Comparison of ENCODE assay signal across 3 cellular contexts in genomic region chr9:69299316-69299715, GRCh38.
TF ChIP-seq lines count a peak whose summit lies in the region.

No MANE protein-coding gene starts in this region.

TF ChIP-seq in GM12891, 5 proteins besides CTCF, POLR2A, EP300 and RAD21 (continued from another document):
- TF ChIP-seq PAX5 (IDR thresholded peaks at IDR 0.05; ENCODE audit: insufficient read depth, low read length, severe bottlenecking), result no peak
- TF ChIP-seq TAF1 (IDR thresholded peaks at IDR 0.05; ENCODE audit: low read depth, low read length), result no peak
- TF ChIP-seq SPI1 (IDR thresholded peaks at IDR 0.05; ENCODE audit: low read depth, low read length), result peak; percentile 48; the same call in 1 of the 2 replicates

TF ChIP-seq in GM12878, 131 proteins besides CTCF, POLR2A, EP300 and RAD21 (continued from another document):
- TF ChIP-seq IRF4 (IDR thresholded peaks at IDR 0.05; ENCODE audit: low read depth, low read length) (no peak), SPI1 (IDR thresholded peaks at IDR 0.05; ENCODE audit: borderline replicate concordance, insufficient read depth, low read depth, low read length) (0 out of 2 replicates have a peak, but pooled peaks have one; percentile 23), JUNB (IDR thresholded peaks at IDR 0.05) (no peak)
- TF ChIP-seq, protein P1, sequence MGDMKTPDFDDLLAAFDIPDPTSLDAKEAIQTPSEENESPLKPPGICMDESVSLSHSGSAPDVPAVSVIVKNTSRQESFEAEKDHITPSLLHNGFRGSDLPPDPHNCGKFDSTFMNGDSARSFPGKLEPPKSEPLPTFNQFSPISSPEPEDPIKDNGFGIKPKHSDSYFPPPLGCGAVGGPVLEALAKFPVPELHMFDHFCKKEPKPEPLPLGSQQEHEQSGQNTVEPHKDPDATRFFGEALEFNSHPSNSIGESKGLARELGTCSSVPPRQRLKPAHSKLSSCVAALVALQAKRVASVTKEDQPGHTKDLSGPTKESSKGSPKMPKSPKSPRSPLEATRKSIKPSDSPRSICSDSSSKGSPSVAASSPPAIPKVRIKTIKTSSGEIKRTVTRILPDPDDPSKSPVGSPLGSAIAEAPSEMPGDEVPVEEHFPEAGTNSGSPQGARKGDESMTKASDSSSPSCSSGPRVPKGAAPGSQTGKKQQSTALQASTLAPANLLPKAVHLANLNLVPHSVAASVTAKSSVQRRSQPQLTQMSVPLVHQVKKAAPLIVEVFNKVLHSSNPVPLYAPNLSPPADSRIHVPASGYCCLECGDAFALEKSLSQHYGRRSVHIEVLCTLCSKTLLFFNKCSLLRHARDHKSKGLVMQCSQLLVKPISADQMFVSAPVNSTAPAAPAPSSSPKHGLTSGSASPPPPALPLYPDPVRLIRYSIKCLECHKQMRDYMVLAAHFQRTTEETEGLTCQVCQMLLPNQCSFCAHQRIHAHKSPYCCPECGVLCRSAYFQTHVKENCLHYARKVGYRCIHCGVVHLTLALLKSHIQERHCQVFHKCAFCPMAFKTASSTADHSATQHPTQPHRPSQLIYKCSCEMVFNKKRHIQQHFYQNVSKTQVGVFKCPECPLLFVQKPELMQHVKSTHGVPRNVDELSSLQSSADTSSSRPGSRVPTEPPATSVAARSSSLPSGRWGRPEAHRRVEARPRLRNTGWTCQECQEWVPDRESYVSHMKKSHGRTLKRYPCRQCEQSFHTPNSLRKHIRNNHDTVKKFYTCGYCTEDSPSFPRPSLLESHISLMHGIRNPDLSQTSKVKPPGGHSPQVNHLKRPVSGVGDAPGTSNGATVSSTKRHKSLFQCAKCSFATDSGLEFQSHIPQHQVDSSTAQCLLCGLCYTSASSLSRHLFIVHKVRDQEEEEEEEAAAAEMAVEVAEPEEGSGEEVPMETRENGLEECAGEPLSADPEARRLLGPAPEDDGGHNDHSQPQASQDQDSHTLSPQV (IDR thresholded peaks at IDR 0.05), result no peak
- TF ChIP-seq, protein P2, sequence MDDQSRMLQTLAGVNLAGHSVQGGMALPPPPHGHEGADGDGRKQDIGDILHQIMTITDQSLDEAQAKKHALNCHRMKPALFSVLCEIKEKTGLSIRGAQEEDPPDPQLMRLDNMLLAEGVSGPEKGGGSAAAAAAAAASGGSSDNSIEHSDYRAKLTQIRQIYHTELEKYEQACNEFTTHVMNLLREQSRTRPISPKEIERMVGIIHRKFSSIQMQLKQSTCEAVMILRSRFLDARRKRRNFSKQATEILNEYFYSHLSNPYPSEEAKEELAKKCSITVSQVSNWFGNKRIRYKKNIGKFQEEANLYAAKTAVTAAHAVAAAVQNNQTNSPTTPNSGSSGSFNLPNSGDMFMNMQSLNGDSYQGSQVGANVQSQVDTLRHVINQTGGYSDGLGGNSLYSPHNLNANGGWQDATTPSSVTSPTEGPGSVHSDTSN (IDR thresholded peaks at IDR 0.05; ENCODE audit: insufficient replicate concordance, low read depth, low read length), result no peak

TF ChIP-seq in SK-N-SH, 30 proteins besides CTCF, POLR2A, EP300 and RAD21 (continued from another document):
- no peak for TF ChIP-seq USF2 (IDR thresholded peaks at IDR 0.05; ENCODE audit: borderline replicate concordance, low read depth, low read length)
- TF ChIP-seq POLR2AphosphoS5 (IDR thresholded peaks at IDR 0.05; ENCODE audit: low read depth, low read length), result no peak
- TF ChIP-seq MAX (IDR thresholded peaks at IDR 0.05; ENCODE audit: low read depth), result no peak
- no peak for TF ChIP-seq NFIC (IDR thresholded peaks at IDR 0.05; ENCODE audit: borderline replicate concordance)
- TF ChIP-seq, protein P3, sequence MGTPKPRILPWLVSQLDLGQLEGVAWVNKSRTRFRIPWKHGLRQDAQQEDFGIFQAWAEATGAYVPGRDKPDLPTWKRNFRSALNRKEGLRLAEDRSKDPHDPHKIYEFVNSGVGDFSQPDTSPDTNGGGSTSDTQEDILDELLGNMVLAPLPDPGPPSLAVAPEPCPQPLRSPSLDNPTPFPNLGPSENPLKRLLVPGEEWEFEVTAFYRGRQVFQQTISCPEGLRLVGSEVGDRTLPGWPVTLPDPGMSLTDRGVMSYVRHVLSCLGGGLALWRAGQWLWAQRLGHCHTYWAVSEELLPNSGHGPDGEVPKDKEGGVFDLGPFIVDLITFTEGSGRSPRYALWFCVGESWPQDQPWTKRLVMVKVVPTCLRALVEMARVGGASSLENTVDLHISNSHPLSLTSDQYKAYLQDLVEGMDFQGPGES (IDR thresholded peaks at IDR 0.05; ENCODE audit: low read depth, low read length), result no peak
- no peak for TF ChIP-seq TAF1 (IDR thresholded peaks at IDR 0.05; ENCODE audit: borderline replicate concordance, low read depth, low read length)
- TF ChIP-seq ZBTB33 (IDR thresholded peaks at IDR 0.05; ENCODE audit: borderline replicate concordance, low read depth), result no peak
TF ChIP-seq in SK-N-SH: peak in this region for 0.
